ENCODE assay signal across 8 cellular contexts in the genomic region with DNA sequence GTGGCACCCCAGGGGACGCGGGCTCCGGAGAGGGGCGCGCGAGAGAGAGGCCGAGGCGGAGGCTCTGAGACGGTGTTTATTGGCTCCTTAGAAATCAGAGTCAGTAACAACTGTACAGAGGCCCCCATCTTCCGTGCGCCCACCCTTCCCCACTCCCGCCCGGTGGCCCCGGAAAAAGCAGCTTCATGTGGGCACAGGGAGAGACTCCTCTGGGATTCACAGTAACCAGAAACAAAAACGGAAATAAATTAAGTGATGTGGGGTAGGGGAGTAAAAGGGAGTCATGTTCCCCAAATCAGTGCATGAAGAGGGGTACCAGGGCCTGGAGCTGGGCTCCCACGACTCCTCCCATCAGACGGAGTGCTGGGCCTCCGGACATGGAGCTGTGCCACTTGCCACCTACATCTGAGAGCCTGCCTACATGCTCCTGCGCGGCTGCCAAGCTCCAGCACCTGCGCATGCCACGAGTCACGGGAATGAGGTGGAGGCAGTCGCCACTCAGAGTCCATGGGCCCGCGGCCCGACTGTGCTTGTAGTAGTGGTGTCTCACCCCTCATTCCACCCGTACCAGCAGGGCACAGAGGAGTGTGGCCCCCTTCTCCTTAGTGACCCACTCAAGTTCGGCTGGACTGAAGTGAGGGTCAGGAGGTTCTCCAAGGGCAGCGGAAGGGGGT. TPM values are rescaled to one million over a fixed set of nuclear protein-coding genes. Genes with fewer than 3 reads are reported as not detected.
DNase-seq lines count a peak whose midpoint lies in the region; ATAC-seq, FAIRE-seq and TF ChIP-seq lines count a peak whose summit lies in the region.

No MANE protein-coding gene starts in this region.

- intact Hi-C loops in Right ventricle myocardium superior (cut with DNase I) (no loop called here), Right ventricle myocardium inferior (cut with DNase I) (loop anchor here (1.0 to 5.0 kb wide), 2 partner anchors 14 to 77 kb away; a partner anchor contains a TSS), K562 (cut with micrococcal nuclease) (no loop called here), right lobe of liver (cut with DNase I) (no loop called here)

- H3K79me2 ChIP-seq in K562 (ENCODE audit: control insufficient read depth, insufficient read depth, low read length) = peaks cover 21% of the 10 kb centered on the region

- H3K4me1 ChIP-seq in K562 (replicated peaks in 1 of 2; ENCODE audit: control insufficient read depth in 2 of 2, insufficient read depth in 2 of 2, low read length in 2 of 2) = peaks cover 6 to 26% of the 10 kb centered on the region in 2 experiments
- peaks cover 0 to 12% (median 6%) of the 10 kb centered on the region in 4 donors for H3K4me1 ChIP-seq in right lobe of liver
- peaks cover 21 to 34% (median 25%) of the 10 kb centered on the region in 4 donors for H3K4me1 ChIP-seq in upper lobe of left lung

- H3K4me3 ChIP-seq in K562 = peak overlapping the region; percentile 93
- peak overlapping the region; percentile 72 to 95 (median 82) for H3K4me3 ChIP-seq in right lobe of liver
- peak overlapping the region; percentile 43 to 97 (median 94) for H3K4me3 ChIP-seq in upper lobe of left lung

- peak overlapping the region; percentile 86 for H3K4me2 ChIP-seq in K562 (ENCODE audit: insufficient read depth, low read length)

- H4K20me1 ChIP-seq in K562 (replicated peaks; ENCODE audit: control insufficient read depth, insufficient read depth, low read length) = peaks cover 15% of the 10 kb centered on the region

- H3K9ac ChIP-seq in K562 (ENCODE audit: insufficient read depth in 1 of 2, low read depth in 2 of 2, low read length in 2 of 2) = peak overlapping the region; percentile 67 to 94

- TF ChIP-seq POLR2A in K562 (conservative IDR thresholded peaks at IDR 0.05) (no peak), right lobe of liver (IDR thresholded peaks at IDR 0.05) (no peak), upper lobe of left lung (IDR thresholded peaks at IDR 0.05) (peak in 1 of 4 donors; percentile 55)

- H3K9me1 ChIP-seq in K562 (ENCODE audit: control insufficient read depth, insufficient read depth, low read length) = peaks cover 3% of the 10 kb centered on the region

- TF ChIP-seq EP300 in K562 (IDR thresholded peaks at IDR 0.05; ENCODE audit: low read length) (no peak), upper lobe of left lung (IDR thresholded peaks at IDR 0.05) (no peak)

- peaks cover 71% of the 10 kb centered on the region for H3K36me3 ChIP-seq in K562 (ENCODE audit: control insufficient read depth, insufficient read depth, low read length)
- H3K36me3 ChIP-seq in right lobe of liver = peaks cover 0 to 49% (median 22%) of the 10 kb centered on the region in 4 donors
- H3K36me3 ChIP-seq in upper lobe of left lung = peaks cover 27 to 74% (median 59%) of the 10 kb centered on the region in 4 donors

- CTCF ChIA-PET in K562 (lab: Yijun Ruan, JAX; ENCODE audit: low intra/inter-chr PET ratio) = no interaction called here

- FAIRE-seq in K562 (lab: Jason Lieb, UNC) = no peak

- BruUV-seq in K562 (replicated peaks; lab: Mats Ljungman, UMichigan) = no TSS peak

- H3K27me3 ChIP-seq in K562 (ENCODE audit: control insufficient read depth in 2 of 2, insufficient read depth in 2 of 2, low read length in 2 of 2) (no peaks in the 10 kb centered on the region), right lobe of liver (no peaks in the 10 kb centered on the region), upper lobe of left lung (no peaks in the 10 kb centered on the region)

- WGBS in K562 (ENCODE audit: insufficient coverage, low coverage, missing lambda C conversion rate) = 61% methylated on average over 12 of the region's 30 CpGs
- 9% methylated on average over 17 of the region's 30 CpGs for WGBS in right lobe of liver (ENCODE audit: insufficient coverage, low coverage, low lambda C conversion rate, missing lambda C conversion rate)
- WGBS in upper lobe of left lung, 2 donors = 34 to 43% methylated on average over 20 to 23 of the region's 30 CpGs

- ATAC-seq in Right ventricle myocardium superior (ENCODE audit: poor library complexity) (peak; percentile 1), Right ventricle myocardium inferior (no peak), K562 (peak; percentile 8), right lobe of liver (peak in 3 of 4 donors; percentile 8 to 17 (median 15)), upper lobe of left lung (ENCODE audit: low FRiP score in 2 of 2) (no peak), GM19324 (IDR thresholded peaks at IDR 0.05; ENCODE audit: low FRiP score, unreplicated experiment) (no peak)

- TF ChIP-seq CTCF in K562 (IDR thresholded peaks at IDR 0.05 in 2 of 3, conservative IDR thresholded peaks at IDR 0.05 in 1 of 3; ENCODE audit: insufficient read depth in 2 of 3, low read depth in 1 of 3, low read length in 3 of 3) (no peak), right lobe of liver (IDR thresholded peaks at IDR 0.05) (no peak), upper lobe of left lung (IDR thresholded peaks at IDR 0.05) (no peak)

- DNase-seq in Right ventricle myocardium superior (no peak), Right ventricle myocardium inferior (ENCODE audit: missing footprints) (no peak), K562 (ENCODE audit: extremely low read depth in 1 of 4, low spot score in 3 of 4) (no peak), right lobe of liver (no peak), upper lobe of left lung (peak; percentile 43 to 83), RPMI8226 (no peak), T-helper 9 cell (no peak)

- no peaks in the 10 kb centered on the region for H3K9me3 ChIP-seq in K562 (replicated peaks; ENCODE audit: control insufficient read depth, insufficient read depth, low read depth, low read length)
- no peaks in the 10 kb centered on the region for H3K9me3 ChIP-seq in right lobe of liver
- H3K9me3 ChIP-seq in upper lobe of left lung = no peaks in the 10 kb centered on the region

- H3K27ac ChIP-seq in K562 (ENCODE audit: extremely low read depth, low read depth, low read length) (peak overlapping the region; percentile 75; the same call in 2 of the 3 replicates), right lobe of liver (peak overlapping the region; percentile 84 to 96 (median 91)), upper lobe of left lung (peak overlapping the region; percentile 91 to 97 (median 94))

- peak overlapping the region; percentile 74; the same call in 1 of the 2 replicates for H2AFZ ChIP-seq in K562 (ENCODE audit: low read depth, low read length)

- TF ChIP-seq RAD21 in K562 (CRISPR knock-in tag; conservative IDR thresholded peaks at IDR 0.05 in 1 of 2, IDR thresholded peaks at IDR 0.05 in 1 of 2) = no peak

- in situ Hi-C loops in K562 (cut with MboI) = no loop called here

- POLR2A ChIA-PET in K562 (lab: Yijun Ruan, JAX) = interaction anchor here (0.8 kb wide), 1 partner anchor 14 kb away, joined by 9 read pairs; a partner anchor contains a TSS

RNA-seq across cellular contexts. Expression of a gene that starts 0.5 kb away (rescaled TPM):
- total RNA-seq in Right ventricle myocardium superior (68.8 TPM), Right ventricle myocardium inferior (70.3 TPM), K562 (2014; rRNA removed) (60.5 and 75.7 TPM in 2 replicates), K562 (2014; rRNA removed; fragmentation: Illumina TruSeq; extraction: Trizol) (35.6 and 37.0 TPM in 2 replicates), K562 (2015; rRNA removed; fragmentation: Illumina TruSeq; extraction: Trizol) (36.8 and 39.1 TPM in 2 replicates), K562 (2021) (41.8 and 43.7 TPM in 2 replicates), right lobe of liver (10 to 100 TPM; 22.0 to 48.1 (median 23.2) TPM), upper lobe of left lung (100 to 1,000 TPM in 2 of 6 donors, 10 to 100 TPM in 4; 55.2 to 109 (median 95.7) TPM)
- 73.2 and 108 TPM in 2 replicates for total RNA-seq in K562 (2011; cell fraction: chromatin; rRNA removed; ENCODE audit: low replicate concordance)
- 55.7 and 69.4 TPM in 2 replicates for total RNA-seq in K562 (2011; cell fraction: nucleolus; rRNA removed)
- total RNA-seq in K562 (2011; cell fraction: nucleoplasm; rRNA removed) = 53.5 and 57.8 TPM in 2 replicates
- polyA plus RNA-seq in K562 (2011; rRNA removed) (18.4 and 22.4 TPM in 2 replicates), K562 (2014; fragmentation: Illumina TruSeq; extraction: Trizol) (58.9 and 61.5 TPM in 2 replicates), K562 (2014; fragmentation: Nextera tagmentation; extraction: Ambion mirVana) (10 to 100 TPM; 18.3 to 21.1 TPM), K562 (2014; rRNA removed) (45.6 and 47.6 TPM in 2 replicates)
- 29.2 and 52.4 TPM in 2 replicates for polyA plus RNA-seq in K562 (2011; cell fraction: cytosol; rRNA removed)
- polyA plus RNA-seq in K562 (2011; cell fraction: nucleus; rRNA removed) = 145 and 157 TPM in 2 replicates
- 41.9 and 50.7 TPM in 2 replicates for polyA plus RNA-seq in K562 (2012)
- 9.9 and 16.5 TPM in 2 replicates for polyA minus RNA-seq in K562 (2011; rRNA and poly(A)+ RNA removed)
- 13.8 and 20.5 TPM in 2 replicates for polyA minus RNA-seq in K562 (2011; cell fraction: cytosol; rRNA and poly(A)+ RNA removed)
- polyA minus RNA-seq in K562 (2011; cell fraction: nucleus; rRNA and poly(A)+ RNA removed) = 25.8 and 29.8 TPM in 2 replicates

RNA-seq across cellular contexts. Expression of a gene that starts 8.3 kb away (rescaled TPM):
- total RNA-seq in Right ventricle myocardium superior (295 TPM), Right ventricle myocardium inferior (326 TPM), K562 (2014; rRNA removed) (772 and 1,052 TPM in 2 replicates), K562 (2014; rRNA removed; fragmentation: Illumina TruSeq; extraction: Trizol) (407 and 468 TPM in 2 replicates), K562 (2015; rRNA removed; fragmentation: Illumina TruSeq; extraction: Trizol) (519 and 545 TPM in 2 replicates), K562 (2021) (939 and 976 TPM in 2 replicates), right lobe of liver (100 to 1,000 TPM; 222 to 299 (median 238) TPM), upper lobe of left lung (100 to 1,000 TPM in 5 of 6 donors, 10 to 100 TPM in 1; 84.9 to 303 (median 207) TPM)
- 210 and 328 TPM in 2 replicates for total RNA-seq in K562 (2011; cell fraction: chromatin; rRNA removed; ENCODE audit: low replicate concordance)
- total RNA-seq in K562 (2011; cell fraction: nucleolus; rRNA removed) = 205 and 210 TPM in 2 replicates
- total RNA-seq in K562 (2011; cell fraction: nucleoplasm; rRNA removed) = 248 and 352 TPM in 2 replicates
- polyA plus RNA-seq in K562 (2011; rRNA removed) (752 and 898 TPM in 2 replicates), K562 (2014; fragmentation: Illumina TruSeq; extraction: Trizol) (1,163 and 1,198 TPM in 2 replicates), K562 (2014; fragmentation: Nextera tagmentation; extraction: Ambion mirVana) (10 to 100 TPM; 22.9 to 82.7 TPM), K562 (2014; rRNA removed) (917 and 945 TPM in 2 replicates)
- 730 and 1,005 TPM in 2 replicates for polyA plus RNA-seq in K562 (2011; cell fraction: cytosol; rRNA removed)
- 456 and 485 TPM in 2 replicates for polyA plus RNA-seq in K562 (2011; cell fraction: nucleus; rRNA removed)
- 464 and 1,006 TPM in 2 replicates for polyA plus RNA-seq in K562 (2012)
- polyA minus RNA-seq in K562 (2011; rRNA and poly(A)+ RNA removed) = 549 and 972 TPM in 2 replicates
- polyA minus RNA-seq in K562 (2011; cell fraction: cytosol; rRNA and poly(A)+ RNA removed) = 408 and 477 TPM in 2 replicates
- 101 and 135 TPM in 2 replicates for polyA minus RNA-seq in K562 (2011; cell fraction: nucleus; rRNA and poly(A)+ RNA removed)

RNA-seq across cellular contexts. Expression of a gene that starts 13.4 kb away (rescaled TPM):
- total RNA-seq in Right ventricle myocardium superior (26.2 TPM), Right ventricle myocardium inferior (30.8 TPM), K562 (2014; rRNA removed) (10.5 and 15.2 TPM in 2 replicates), K562 (2014; rRNA removed; fragmentation: Illumina TruSeq; extraction: Trizol) (5.9 and 8.3 TPM in 2 replicates), K562 (2015; rRNA removed; fragmentation: Illumina TruSeq; extraction: Trizol) (13.5 and 13.9 TPM in 2 replicates), K562 (2021) (29.8 and 37.4 TPM in 2 replicates), right lobe of liver (10 to 100 TPM in 4 of 6 experiments, 1 to 10 TPM in 2; 4.2 to 22.1 (median 10.8) TPM), upper lobe of left lung (10 to 100 TPM; 14.2 to 77.5 (median 37.5) TPM)
- 115 and 278 TPM in 2 replicates for total RNA-seq in K562 (2011; cell fraction: chromatin; rRNA removed; ENCODE audit: low replicate concordance)
- 144 and 181 TPM in 2 replicates for total RNA-seq in K562 (2011; cell fraction: nucleolus; rRNA removed)
- 76.0 and 94.7 TPM in 2 replicates for total RNA-seq in K562 (2011; cell fraction: nucleoplasm; rRNA removed)
- polyA plus RNA-seq in K562 (2011; rRNA removed) (11.5 and 18.4 TPM in 2 replicates), K562 (2014; fragmentation: Illumina TruSeq; extraction: Trizol) (18.0 and 19.7 TPM in 2 replicates), K562 (2014; fragmentation: Nextera tagmentation; extraction: Ambion mirVana) (under 1 TPM; 0.08 to 0.39 TPM), K562 (2014; rRNA removed) (23.9 and 25.3 TPM in 2 replicates)
- polyA plus RNA-seq in K562 (2011; cell fraction: cytosol; rRNA removed) = 11.0 and 11.6 TPM in 2 replicates
- polyA plus RNA-seq in K562 (2011; cell fraction: nucleus; rRNA removed) = 155 and 207 TPM in 2 replicates
- 18.2 and 23.2 TPM in 2 replicates for polyA plus RNA-seq in K562 (2012)
- polyA minus RNA-seq in K562 (2011; rRNA and poly(A)+ RNA removed) = 10.8 and 13.8 TPM in 2 replicates
- polyA minus RNA-seq in K562 (2011; cell fraction: cytosol; rRNA and poly(A)+ RNA removed) = 11.3 and 19.1 TPM in 2 replicates
- polyA minus RNA-seq in K562 (2011; cell fraction: nucleus; rRNA and poly(A)+ RNA removed) = 44.3 and 71.0 TPM in 2 replicates

RNA-seq across cellular contexts. Expression of a gene that starts 20.6 kb away (rescaled TPM):
- total RNA-seq in Right ventricle myocardium superior = 14.9 TPM
- 14.0 TPM for total RNA-seq in Right ventricle myocardium inferior
- 8.6 and 21.1 TPM in 2 replicates for total RNA-seq in K562 (2011; cell fraction: chromatin; rRNA removed; ENCODE audit: low replicate concordance)
- 13.7 and 14.7 TPM in 2 replicates for total RNA-seq in K562 (2011; cell fraction: nucleolus; rRNA removed)
- total RNA-seq in K562 (2011; cell fraction: nucleoplasm; rRNA removed) = 7.2 and 8.1 TPM in 2 replicates
- 4.0 and 6.3 TPM in 2 replicates for total RNA-seq in K562 (2014; rRNA removed)
- total RNA-seq in K562 (2014; rRNA removed; fragmentation: Illumina TruSeq; extraction: Trizol) = 0.57 and 2.3 TPM in 2 replicates
- 2.0 and 2.3 TPM in 2 replicates for total RNA-seq in K562 (2015; rRNA removed; fragmentation: Illumina TruSeq; extraction: Trizol)
- total RNA-seq in K562 (2021) = 7.4 and 8.5 TPM in 2 replicates
- 2.8 and 5.9 TPM in 2 replicates for polyA plus RNA-seq in K562 (2011; rRNA removed)
- 3.5 and 4.6 TPM in 2 replicates for polyA plus RNA-seq in K562 (2011; cell fraction: cytosol; rRNA removed)
- polyA plus RNA-seq in K562 (2011; cell fraction: nucleus; rRNA removed) = 12.1 and 13.1 TPM in 2 replicates
- 5.4 and 8.0 TPM in 2 replicates for polyA plus RNA-seq in K562 (2012)
- polyA plus RNA-seq in K562 (2014; fragmentation: Illumina TruSeq; extraction: Trizol) = 2.4 and 3.7 TPM in 2 replicates
- under 1 TPM; 0.15 to 0.38 TPM for polyA plus RNA-seq in K562 (2014; fragmentation: Nextera tagmentation; extraction: Ambion mirVana)
- polyA plus RNA-seq in K562 (2014; rRNA removed) = 2.9 and 3.9 TPM in 2 replicates
- 1.9 and 2.6 TPM in 2 replicates for polyA minus RNA-seq in K562 (2011; rRNA and poly(A)+ RNA removed)
- polyA minus RNA-seq in K562 (2011; cell fraction: cytosol; rRNA and poly(A)+ RNA removed) = 3.1 and 5.8 TPM in 2 replicates
- polyA minus RNA-seq in K562 (2011; cell fraction: nucleus; rRNA and poly(A)+ RNA removed) = 2.4 and 4.6 TPM in 2 replicates
- total RNA-seq in right lobe of liver = 1 to 10 TPM; 1.6 to 6.8 (median 2.7) TPM
- 100 to 1,000 TPM in 1 of 6 donors, 10 to 100 TPM in 4, 1 to 10 TPM in 1; 8.5 to 114 (median 22.8) TPM for total RNA-seq in upper lobe of left lung

RNA-seq across cellular contexts. Expression of a gene that starts 21.3 kb away (rescaled TPM):
- 0.75 TPM for total RNA-seq in Right ventricle myocardium superior
- 0.81 TPM for total RNA-seq in Right ventricle myocardium inferior
- 0.18 and 0.39 TPM in 2 replicates for total RNA-seq in K562 (2011; cell fraction: chromatin; rRNA removed; ENCODE audit: low replicate concordance)
- not detected in 2 replicates for total RNA-seq in K562 (2011; cell fraction: nucleolus; rRNA removed)
- 0.15 TPM in 1 of 2 replicates, not detected in the other for total RNA-seq in K562 (2011; cell fraction: nucleoplasm; rRNA removed)
- 0.12 and 0.59 TPM in 2 replicates for total RNA-seq in K562 (2014; rRNA removed)
- not detected in 2 replicates for total RNA-seq in K562 (2014; rRNA removed; fragmentation: Illumina TruSeq; extraction: Trizol)
- not detected in 2 replicates for total RNA-seq in K562 (2015; rRNA removed; fragmentation: Illumina TruSeq; extraction: Trizol)
- 0.20 and 0.27 TPM in 2 replicates for total RNA-seq in K562 (2021)
- polyA plus RNA-seq in K562 (2011; rRNA removed) = not detected in 2 replicates
- polyA plus RNA-seq in K562 (2011; cell fraction: cytosol; rRNA removed) = 0.04 and 0.13 TPM in 2 replicates
- polyA plus RNA-seq in K562 (2011; cell fraction: nucleus; rRNA removed) = 0.17 TPM in 1 of 2 replicates, not detected in the other
- 0.08 TPM in 1 of 2 replicates, not detected in the other for polyA plus RNA-seq in K562 (2012)
- polyA plus RNA-seq in K562 (2014; fragmentation: Illumina TruSeq; extraction: Trizol) = not detected in 2 replicates
- polyA plus RNA-seq in K562 (2014; fragmentation: Nextera tagmentation; extraction: Ambion mirVana) = not detected
- polyA plus RNA-seq in K562 (2014; rRNA removed) = 0.03 TPM in 1 of 2 replicates, not detected in the other
- not detected in 2 replicates for polyA minus RNA-seq in K562 (2011; rRNA and poly(A)+ RNA removed)
- polyA minus RNA-seq in K562 (2011; cell fraction: cytosol; rRNA and poly(A)+ RNA removed) = not detected in 2 replicates
- not detected in 2 replicates for polyA minus RNA-seq in K562 (2011; cell fraction: nucleus; rRNA and poly(A)+ RNA removed)
- total RNA-seq in right lobe of liver = 1 to 10 TPM in 2 of 6 experiments, under 1 TPM in 4; 0.27 to 1.7 (median 0.90) TPM
- total RNA-seq in upper lobe of left lung = 1 to 10 TPM in 3 of 6 donors, under 1 TPM in 2, not detected in 1; 0.14 to 2.2 (median 1.2) TPM

Comparison
In these comparisons a context has a peak if more than half of its experiments do, and no peak if none do; other contexts are left out.
1. ATAC-seq: peak in Right ventricle myocardium superior (single experiment), K562 (single experiment) and right lobe of liver (3 of 4); none in Right ventricle myocardium inferior (single experiment), upper lobe of left lung (0 of 2) and GM19324 (single experiment).
2. DNase-seq: peak in upper lobe of left lung (2 of 2); none in Right ventricle myocardium superior (single experiment), Right ventricle myocardium inferior (single experiment), K562 (0 of 4), right lobe of liver (0 of 3), RPMI8226 (single experiment) and T-helper 9 cell (single experiment).
3. Peak in every context shown above with its lines, with median percentiles within 50 percentile points of each other: H3K27ac ChIP-seq and H3K4me3 ChIP-seq.